Comparison of ENCODE assay signal across 11 cellular contexts in genomic region chr10:29702288-29703164, GRCh38.
DNase-seq lines count a peak whose midpoint lies in the region; ATAC-seq, FAIRE-seq and TF ChIP-seq lines count a peak whose summit lies in the region.
"Had no signal": no experiment of that assay in that cellular context is flagged by ENCODE, and none has a peak within 500 bp of the region (broad histone marks: within the 10 kb centered on the region; RNA-seq: fewer than 3 reads in every experiment).

No MANE protein-coding gene starts in this region.

- no peak for TF ChIP-seq POLR2A in HepG2 (IDR thresholded peaks at IDR 0.05; ENCODE audit: insufficient read depth in 1 of 2, low read depth in 2 of 2, low read length in 2 of 2)

- H3K36me3 Mint-ChIP-seq in activated CD8-positive, alpha-beta memory T cell treated with anti-CD3 and anti-CD28 coated beads, Interleukin-2, amount 10 ng/mL, durations not matched to agents 7 days and 5 days = no peaks in the 10 kb centered on the region
- H3K36me3 Mint-ChIP-seq in activated T-helper 17 cell treated with anti-CD3 and anti-CD28 coated beads, Interleukin-2, amount 50 U/mL, for 72 hours (ENCODE audit: low read depth) = no peaks in the 10 kb centered on the region

- no peak for ATAC-seq in activated CD8-positive, alpha-beta memory T cell treated with anti-CD3 and anti-CD28 coated beads, Interleukin-2, amount 10 ng/mL, durations not matched to agents 7 days and 5 days
- ATAC-seq in activated T-helper 17 cell treated with anti-CD3 and anti-CD28 coated beads, Interleukin-2, amount 50 U/mL, for 72 hours (replicated peaks) = peak; percentile 70
- peak; percentile 59 for ATAC-seq in HepG2

- POLR2A ChIA-PET in HepG2 (lab: Yijun Ruan, JAX) = no interaction called here
- POLR2A ChIA-PET in A673 (lab: Charles Lee; ENCODE audit: low non-redundant PET) = no interaction called here

- FAIRE-seq in HepG2 (lab: Jason Lieb, UNC) = no peak

- no peak overlapping the region for H3K4me3 ChIP-seq in HepG2 (replicated peaks in 1 of 3; ENCODE audit: insufficient read depth in 1 of 3, low read depth in 2 of 3, low read length in 3 of 3)
- peak overlapping the region in 1 of 2 donors; percentile 44 for H3K4me3 ChIP-seq in stomach smooth muscle (ENCODE audit: low read length in 2 of 2)
- H3K4me3 ChIP-seq in A673 (ENCODE audit: low read depth, low read length, poor library complexity, severe bottlenecking) = no peak overlapping the region
- H3K4me3 ChIP-seq: lung had no signal

- WGBS in HepG2 (ENCODE audit: low lambda C conversion rate) = 68% methylated on average over 10 of the region's 10 CpGs

- H3K79me2 ChIP-seq in HepG2 (ENCODE audit: insufficient read depth, low read length) = no peaks in the 10 kb centered on the region

- H3K9ac ChIP-seq in HepG2 (ENCODE audit: insufficient read depth, low read depth, low read length) (no peak overlapping the region), stomach smooth muscle (ENCODE audit: low read length in 2 of 2) (no peak overlapping the region)

- no peak for DNase-seq in activated CD8-positive, alpha-beta memory T cell treated with anti-CD3 and anti-CD28 coated beads, Interleukin-2, amount 10 ng/mL, durations not matched to agents 7 days and 5 days
- DNase-seq in activated CD8-positive, alpha-beta memory T cell treated with anti-CD3 and anti-CD28 coated beads, Interleukin-2, amount 50 U/mL, for 48 hours = no peak
- peak; percentile 21 for DNase-seq in HepG2 (ENCODE audit: low spot score)
- DNase-seq in iPS-NIHi7 (ENCODE audit: extremely low spot score) = no peak
- DNase-seq in HuH-7 (ENCODE audit: low spot score) = no peak
- no peak for DNase-seq in A673 (ENCODE audit: low spot score)

- H3K27ac Mint-ChIP-seq in activated CD8-positive, alpha-beta memory T cell treated with anti-CD3 and anti-CD28 coated beads, Interleukin-2, amount 10 ng/mL, durations not matched to agents 7 days and 5 days = peak overlapping the region; percentile 2
- peak overlapping the region; percentile 83 for H3K27ac Mint-ChIP-seq in activated T-helper 17 cell treated with anti-CD3 and anti-CD28 coated beads, Interleukin-2, amount 50 U/mL, for 72 hours
- H3K27ac Mint-ChIP-seq: activated T-helper 2 cell treated with anti-CD3 and anti-CD28 coated beads, Interferon-gamma antibody, Interleukin-2, Interleukin-4, amounts not matched to agents 10 μg/mL and 5 μg/mL and 100 μg/mL, durations not matched to agents 14 hours and 24 hours and 36 hours had no signal

- H3K4me1 ChIP-seq in HepG2 (ENCODE audit: insufficient read depth, low read length) (peaks cover 25% of the 10 kb centered on the region), stomach smooth muscle (ENCODE audit: control insufficient read depth, insufficient read depth, low read length) (peaks cover 44% of the 10 kb centered on the region), A673 (ENCODE audit: insufficient read depth, low read length, poor library complexity, severe bottlenecking) (peaks cover 13% of the 10 kb centered on the region)

- no TSS peak for BruUV-seq in HepG2 (replicated peaks; lab: Mats Ljungman, UMichigan)
- no TSS peak for BruUV-seq in A673 (replicated peaks; lab: Mats Ljungman, UMichigan)

- H3K4me2 ChIP-seq in HepG2 (ENCODE audit: low read depth, low read length) = peak overlapping the region; percentile 5; the same call in 1 of the 2 replicates

- peaks cover 10% of the 10 kb centered on the region for H3K4me1 Mint-ChIP-seq in activated CD8-positive, alpha-beta memory T cell treated with anti-CD3 and anti-CD28 coated beads, Interleukin-2, amount 10 ng/mL, durations not matched to agents 7 days and 5 days
- peaks cover 13% of the 10 kb centered on the region for H3K4me1 Mint-ChIP-seq in activated T-helper 17 cell treated with anti-CD3 and anti-CD28 coated beads, Interleukin-2, amount 50 U/mL, for 72 hours

- no peak for TF ChIP-seq RAD21 in HepG2 (CRISPR knock-in tag; IDR thresholded peaks at IDR 0.05)

- TF ChIP-seq EP300 in HepG2 (IDR thresholded peaks at IDR 0.05; ENCODE audit: low read depth in 2 of 2, low read length in 2 of 2) (no peak), HepG2 (CRISPR knock-in tag; IDR thresholded peaks at IDR 0.05; ENCODE audit: borderline replicate concordance) (no peak)

- H3K9me3 Mint-ChIP-seq in activated CD8-positive, alpha-beta memory T cell treated with anti-CD3 and anti-CD28 coated beads, Interleukin-2, amount 10 ng/mL, durations not matched to agents 7 days and 5 days (ENCODE audit: low read depth) = no peaks in the 10 kb centered on the region
- no peaks in the 10 kb centered on the region for H3K9me3 Mint-ChIP-seq in activated T-helper 17 cell treated with anti-CD3 and anti-CD28 coated beads, Interleukin-2, amount 50 U/mL, for 72 hours
- H3K9me3 Mint-ChIP-seq: activated T-helper 2 cell treated with anti-CD3 and anti-CD28 coated beads, Interferon-gamma antibody, Interleukin-2, Interleukin-4, amounts not matched to agents 10 μg/mL and 5 μg/mL and 100 μg/mL, durations not matched to agents 14 hours and 24 hours and 36 hours had no signal

- in situ Hi-C loops in HepG2 (cut with HindIII; ENCODE audit: extremely low pct_ligation_motif_present, low pct_unique_long_range_greater_than_20kb) = no loop called here

- no peaks in the 10 kb centered on the region for H3K27me3 Mint-ChIP-seq in activated CD8-positive, alpha-beta memory T cell treated with anti-CD3 and anti-CD28 coated beads, Interleukin-2, amount 10 ng/mL, durations not matched to agents 7 days and 5 days
- no peaks in the 10 kb centered on the region for H3K27me3 Mint-ChIP-seq in activated T-helper 17 cell treated with anti-CD3 and anti-CD28 coated beads, Interleukin-2, amount 50 U/mL, for 72 hours

- H3K9me3 ChIP-seq in HepG2 (ENCODE audit: low read length) (no peaks in the 10 kb centered on the region), stomach smooth muscle (ENCODE audit: control insufficient read depth in 2 of 2, low read length in 2 of 2) (no peaks in the 10 kb centered on the region), A673 (ENCODE audit: low read depth, low read length, poor library complexity, severe bottlenecking) (no peaks in the 10 kb centered on the region)
- H3K9me3 ChIP-seq: BE2C had no signal

- H3K4me3 Mint-ChIP-seq in activated CD8-positive, alpha-beta memory T cell treated with anti-CD3 and anti-CD28 coated beads, Interleukin-2, amount 10 ng/mL, durations not matched to agents 7 days and 5 days = no peak overlapping the region
- H3K4me3 Mint-ChIP-seq in activated T-helper 17 cell treated with anti-CD3 and anti-CD28 coated beads, Interleukin-2, amount 50 U/mL, for 72 hours = peak overlapping the region; percentile 69

- H4K20me1 ChIP-seq in HepG2 (ENCODE audit: insufficient read depth, low read length) = no peaks in the 10 kb centered on the region

- TF ChIP-seq CTCF in HepG2 (CRISPR knock-in tag; IDR thresholded peaks at IDR 0.05) = no peak
- no peak for TF ChIP-seq CTCF in A673 (conservative IDR thresholded peaks at IDR 0.05; ENCODE audit: low read depth, low read length)

- H2AFZ ChIP-seq in HepG2 (ENCODE audit: low read length) = no peak overlapping the region

- H3K36me3 ChIP-seq in HepG2 (replicated peaks in 1 of 2; ENCODE audit: control insufficient read depth in 1 of 2, insufficient read depth in 2 of 2, low read length in 2 of 2) (no peaks in the 10 kb centered on the region), stomach smooth muscle (ENCODE audit: control insufficient read depth in 2 of 2, insufficient read depth in 2 of 2, low read length in 2 of 2) (peaks cover 2 to 6% of the 10 kb centered on the region in 2 donors), A673 (ENCODE audit: insufficient read depth, low read length, poor library complexity, severe bottlenecking) (no peaks in the 10 kb centered on the region)
- H3K36me3 ChIP-seq: BE2C had no signal

- H3K27ac ChIP-seq in HepG2 (ENCODE audit: extremely low read length, insufficient read depth, low read length) (no peak overlapping the region), stomach smooth muscle (ENCODE audit: low read length) (peak overlapping the region; percentile 62), A673 (ENCODE audit: low read depth, low read length, poor library complexity, severe bottlenecking) (no peak overlapping the region)

- H3K27me3 ChIP-seq in HepG2 (ENCODE audit: control insufficient read depth in 1 of 2, insufficient read depth in 2 of 2, low read length in 2 of 2) = no peaks in the 10 kb centered on the region
- H3K27me3 ChIP-seq in stomach smooth muscle (ENCODE audit: control insufficient read depth in 1 of 2, insufficient read depth in 2 of 2, low read length in 2 of 2) = no peaks in the 10 kb centered on the region
- H3K27me3 ChIP-seq in A673 (replicated peaks; ENCODE audit: insufficient read depth, low read depth, low read length, poor library complexity) = no peaks in the 10 kb centered on the region
- H3K27me3 ChIP-seq: BE2C had no signal

- CTCF ChIA-PET in activated CD8-positive, alpha-beta memory T cell treated with anti-CD3 and anti-CD28 coated beads, Interleukin-2, amount 10 ng/mL, durations not matched to agents 7 days and 5 days (lab: Charles Lee) = interaction anchor here (0.5 kb wide), 1 partner anchor 55 kb away, joined by 3 read pairs; no protein-coding TSS in a partner anchor
- CTCF ChIA-PET in HepG2 (lab: Yijun Ruan, JAX; ENCODE audit: low intra/inter-chr PET ratio, low total read pairs) = no interaction called here
- CTCF ChIA-PET in A673 (lab: Charles Lee) = no interaction called here

- intact Hi-C loops in HepG2 (cut with micrococcal nuclease; ENCODE audit: unreplicated experiment) = no loop called here
- intact Hi-C loops in A673 (cut with micrococcal nuclease; ENCODE audit: unreplicated experiment) = no loop called here

TF ChIP-seq in HepG2, 621 proteins besides CTCF, POLR2A, EP300 and RAD21:
- TF ChIP-seq HNF4A (CRISPR knock-in tag; IDR thresholded peaks at IDR 0.05) = 0 out of 2 replicates have a peak, but pooled peaks have one; percentile 5
- TF ChIP-seq NR2F6 (IDR thresholded peaks at IDR 0.05) = peak; percentile 65
- no peak for TF ChIP-seq NR2F6 (CRISPR knock-in tag; IDR thresholded peaks at IDR 0.05)
- no peak for TF ChIP-seq ZNF569 (CRISPR knock-in tag; IDR thresholded peaks at IDR 0.05; ENCODE audit: borderline replicate concordance)
